Comparison of ENCODE assay signal across 8 cellular contexts in genomic region chr7:151080522-151081169, GRCh38. TPM values are rescaled to one million over a fixed set of nuclear protein-coding genes. Genes with fewer than 3 reads are reported as not detected.
A peak's percentile ranks its signal among the peaks of the same experiment; 100 is the strongest.
DNase-seq lines count a peak whose midpoint lies in the region; ATAC-seq and TF ChIP-seq lines count a peak whose summit lies in the region.

Gene FASTK, minus strand, starts transcription at chr7:151080809. Its CDS starts 43 bp downstream, at chr7:151080766.

- peaks cover 45% of the 10 kb centered on the region for H3K4me1 Mint-ChIP-seq in activated CD4-positive, alpha-beta T cell treated with anti-CD3 and anti-CD28 coated beads, Interleukin-2, amount 10 ng/mL, durations not matched to agents 7 days and 5 days

- peaks cover 10% of the 10 kb centered on the region for H3K36me3 Mint-ChIP-seq in activated CD4-positive, alpha-beta T cell treated with anti-CD3 and anti-CD28 coated beads, Interleukin-2, amount 10 ng/mL, durations not matched to agents 7 days and 5 days (ENCODE audit: low read depth)

- no peaks in the 10 kb centered on the region for H3K9me3 ChIP-seq in BE2C

- TF ChIP-seq CTCF in BE2C (IDR thresholded peaks at IDR 0.05; ENCODE audit: low read depth, low read length) (no peak), coronary artery (IDR thresholded peaks at IDR 0.05) (no peak)

- peak within 1 kb of the TSS; percentile 92 for H3K4me3 ChIP-seq in BE2C (ENCODE audit: low read depth, low read length)
- peak within 1 kb of the TSS; percentile 99 for H3K4me3 ChIP-seq in coronary artery

- H3K27me3 ChIP-seq in BE2C, result no peaks in the 10 kb centered on the region

- peak within 1 kb of the TSS; percentile 98 for H3K4me3 Mint-ChIP-seq in activated CD4-positive, alpha-beta T cell treated with anti-CD3 and anti-CD28 coated beads, Interleukin-2, amount 10 ng/mL, durations not matched to agents 7 days and 5 days

- CTCF ChIA-PET in activated CD4-positive, alpha-beta T cell treated with anti-CD3 and anti-CD28 coated beads, Interleukin-2, amount 10 ng/mL, durations not matched to agents 7 days and 5 days (lab: Charles Lee), result interaction anchor here (1.0 to 1.7 kb wide), 7 partner anchors 13 to 71 kb away, joined by 3 to 6 read pairs (median 4); partner anchors contain the start of genes ABCB8 and SLC4A2

- peaks cover 14% of the 10 kb centered on the region for H3K36me3 ChIP-seq in BE2C

- peaks cover 10% of the 10 kb centered on the region for H3K27me3 Mint-ChIP-seq in activated CD4-positive, alpha-beta T cell treated with anti-CD3 and anti-CD28 coated beads, Interleukin-2, amount 10 ng/mL, durations not matched to agents 7 days and 5 days

- peak within 1 kb of the TSS; percentile 96 to 99 for H3K27ac ChIP-seq in coronary artery

- peaks cover 48% of the 10 kb centered on the region for H3K4me1 ChIP-seq in BE2C

- H3K27ac Mint-ChIP-seq in activated CD4-positive, alpha-beta T cell treated with anti-CD3 and anti-CD28 coated beads, Interleukin-2, amount 10 ng/mL, durations not matched to agents 7 days and 5 days, result peak within 1 kb of the TSS; percentile 88

- POLR2A ChIA-PET in activated CD4-positive, alpha-beta T cell treated with anti-CD3 and anti-CD28 coated beads, Interleukin-2, amount 10 ng/mL, durations not matched to agents 7 days and 5 days (lab: Charles Lee), result interaction anchor here (1.0 kb wide), 1 partner anchor 70 kb away, joined by 4 read pairs; no protein-coding TSS in a partner anchor

- ATAC-seq in GM19324 (IDR thresholded peaks at IDR 0.05; ENCODE audit: low FRiP score, unreplicated experiment) (peak; percentile 79), HG03457 (IDR thresholded peaks at IDR 0.05; ENCODE audit: unreplicated experiment) (peak; percentile 53), left lobe of liver (peak; percentile 79)

- no peaks in the 10 kb centered on the region for H3K9me3 Mint-ChIP-seq in activated CD4-positive, alpha-beta T cell treated with anti-CD3 and anti-CD28 coated beads, Interleukin-2, amount 10 ng/mL, durations not matched to agents 7 days and 5 days

- DNase-seq in BE2C (peak; percentile 95), NCI-H526 treated with DMSO at 0.1 percent for 48 hours (lab: John Stamatoyannopoulos, UW) (peak; percentile 90), coronary artery (ENCODE audit: low spot score) (peak; percentile 92), left lobe of liver (ENCODE audit: low spot score) (peak; percentile 94)
- DNase-seq in activated CD4-positive, alpha-beta T cell treated with anti-CD3 and anti-CD28 coated beads, Interleukin-2, amount 10 ng/mL, durations not matched to agents 7 days and 5 days, result peak; percentile 90
- DNase-seq in stimulated activated CD4-positive, alpha-beta T cell treated with anti-CD3 and anti-CD28 coated beads, Interleukin-2, amount 100 ng/mL, for 24 hours, result peak; percentile 89

RNA-seq across cellular contexts. Expression of gene FASTK, which starts in this region (rescaled TPM):
- polyA plus RNA-seq in BE2C (2012; ENCODE audit: insufficient read depth, insufficient read length, low read depth), result 267 TPM
- 10 to 100 TPM; 76.4 to 85.9 TPM for total RNA-seq in activated CD4-positive, alpha-beta T cell treated with anti-CD3 and anti-CD28 coated beads, Interleukin-2, amount 10 ng/mL, durations not matched to agents 7 days and 5 days
- 61.3 TPM for total RNA-seq in left lobe of liver

Comparison
In these comparisons a context has a peak if more than half of its experiments do, and no peak if none do; other contexts are left out.
1. Peak in every context shown above with its lines: DNase-seq, ATAC-seq, H3K4me3 ChIP-seq and H3K27ac ChIP-seq.